In the genomic region with DNA sequence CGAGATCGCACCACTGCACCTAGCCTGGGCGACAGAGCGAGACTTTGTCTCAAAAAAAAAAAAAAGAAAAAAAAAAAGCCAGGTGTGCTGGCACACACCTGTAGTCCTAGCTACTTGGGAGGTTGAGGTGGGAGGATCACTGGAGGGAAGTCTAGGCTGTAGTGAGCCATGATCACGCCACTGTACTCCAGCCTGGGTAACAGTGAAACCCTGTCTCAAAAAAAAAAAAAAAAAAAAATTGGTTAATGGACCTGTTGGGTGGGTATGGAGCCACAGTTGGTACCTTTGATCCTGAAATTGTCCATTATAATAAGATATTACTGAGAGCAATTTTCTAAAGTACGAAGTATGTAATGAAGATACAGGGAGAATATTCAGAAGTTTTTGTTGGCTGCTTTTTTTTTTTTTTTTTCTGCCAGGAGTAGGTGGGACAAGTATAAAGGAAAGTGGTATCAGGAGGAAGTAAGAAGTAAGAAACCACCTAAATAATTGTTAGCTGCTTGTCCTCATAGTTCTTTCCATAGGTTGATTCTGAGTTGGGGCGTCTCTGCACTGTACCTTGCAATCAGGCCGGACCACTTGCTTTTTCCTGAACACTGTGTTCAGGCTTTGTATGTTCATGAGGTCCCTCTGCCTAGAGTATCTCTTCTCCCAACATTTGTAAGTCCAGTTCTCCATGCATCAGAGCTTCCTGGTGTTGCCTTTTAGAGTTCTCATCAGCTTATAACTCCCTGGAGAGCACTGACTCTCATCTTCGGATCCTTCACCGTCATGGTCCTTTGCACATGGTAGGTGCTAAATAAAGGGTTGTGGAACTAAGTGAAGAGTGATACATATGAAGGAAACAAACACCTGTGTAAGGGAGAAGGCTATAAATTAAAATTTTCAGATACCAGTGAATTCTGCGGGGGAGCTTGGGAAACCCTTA, we compare ENCODE assay signal across 15 cellular contexts. TPM values are rescaled to one million over a fixed set of nuclear protein-coding genes. Genes with fewer than 3 reads are reported as not detected.
A peak's percentile ranks its signal among the peaks of the same experiment; 100 is the strongest.
DNase-seq lines count a peak whose midpoint lies in the region; ATAC-seq and TF ChIP-seq lines count a peak whose summit lies in the region.
"Had no signal": no experiment of that assay in that cellular context is flagged by ENCODE, and none has a peak within 500 bp of the region (broad histone marks: within the 10 kb centered on the region; RNA-seq: fewer than 3 reads in every experiment).

No MANE protein-coding gene starts in this region.

- no peak overlapping the region for H4K8ac ChIP-seq in mesenchymal stem cell (ENCODE audit: low read length)

- CTCF ChIA-PET in A673 (lab: Charles Lee) = no interaction called here

- H3K36me3 ChIP-seq in A673 (ENCODE audit: insufficient read depth, low read length, poor library complexity, severe bottlenecking) = no peaks in the 10 kb centered on the region
- no peaks in the 10 kb centered on the region for H3K36me3 ChIP-seq in mesenchymal stem cell (ENCODE audit: control insufficient read depth in 1 of 2, insufficient read depth in 2 of 2, low read depth in 1 of 2, low read length in 2 of 2)
- H3K36me3 ChIP-seq: right atrium auricular region, upper lobe of right lung had no signal

- no peak overlapping the region for H2AFZ ChIP-seq in mesenchymal stem cell (ENCODE audit: low read depth, low read length)

- no peaks in the 10 kb centered on the region for H3K27me3 ChIP-seq in A673 (replicated peaks; ENCODE audit: insufficient read depth, low read depth, low read length, poor library complexity)
- H3K27me3 ChIP-seq in mesenchymal stem cell (ENCODE audit: control insufficient read depth in 1 of 2, insufficient read depth in 1 of 2, low read length in 2 of 2) = no peaks in the 10 kb centered on the region
- H3K27me3 ChIP-seq: right atrium auricular region, upper lobe of right lung had no signal

- POLR2A ChIA-PET in A673 (lab: Charles Lee; ENCODE audit: low non-redundant PET) = no interaction called here

- H3K27ac ChIP-seq in A673 (ENCODE audit: low read depth, low read length, poor library complexity, severe bottlenecking) = peak overlapping the region; percentile 58
- no peak overlapping the region for H3K27ac ChIP-seq in mesenchymal stem cell (ENCODE audit: low read length, poor library complexity, severe bottlenecking)
- H3K27ac ChIP-seq: right atrium auricular region, upper lobe of right lung had no signal

- H3K18ac ChIP-seq in mesenchymal stem cell (ENCODE audit: low read depth in 1 of 2, low read length in 2 of 2) = no peak overlapping the region

- peaks cover 31% of the 10 kb centered on the region for H3K4me1 ChIP-seq in A673 (ENCODE audit: insufficient read depth, low read length, poor library complexity, severe bottlenecking)
- peaks cover 5% of the 10 kb centered on the region for H3K4me1 ChIP-seq in mesenchymal stem cell (ENCODE audit: control insufficient read depth, insufficient read depth, low read depth, low read length)

- H3K79me1 ChIP-seq in mesenchymal stem cell (replicated peaks; ENCODE audit: low read length, poor library complexity, severe bottlenecking) = peaks cover 11% of the 10 kb centered on the region

- no peak for TF ChIP-seq CTCF in A673 (conservative IDR thresholded peaks at IDR 0.05; ENCODE audit: low read depth, low read length)
- TF ChIP-seq CTCF in GM12865 (IDR thresholded peaks at IDR 0.05; ENCODE audit: insufficient read depth, low read depth, low read length, missing control alignments) = no peak

- DNase-seq in A673 (ENCODE audit: low spot score) (no peak), GM12865 (ENCODE audit: low read depth) (peak; percentile 37), NCI-H510A (lab: John Stamatoyannopoulos, UW) (peak; percentile 30), HCEC 1CT (no peak), mesenchymal stem cell (no peak), OCI-M2 (lab: John Stamatoyannopoulos, UW; ENCODE audit: unreplicated experiment) (no peak)
- no peak for DNase-seq in stimulated activated CD4-positive, alpha-beta T cell treated with anti-CD3 and anti-CD28 coated beads, Interleukin-4, amount 100 ng/mL, for 24 hours
- DNase-seq: activated CD4-positive, alpha-beta T cell treated with anti-CD3 and anti-CD28 coated beads for 48 hours; activated naive CD4-positive, alpha-beta T cell; anterior cingulate cortex; KG1; NCI-H446; upper lobe of right lung had no signal

- WGBS in mesenchymal stem cell = 98% methylated on average over 11 of the region's 11 CpGs

- no peak overlapping the region for H4K91ac ChIP-seq in mesenchymal stem cell (ENCODE audit: low read length)

- no peak overlapping the region for H3K14ac ChIP-seq in mesenchymal stem cell (ENCODE audit: low read length in 2 of 2)

- H3K4ac ChIP-seq in mesenchymal stem cell (ENCODE audit: low read depth in 1 of 2, low read length in 2 of 2) = no peak overlapping the region

- no peak overlapping the region for H2BK120ac ChIP-seq in mesenchymal stem cell (ENCODE audit: low read depth, low read length)

- H2BK5ac ChIP-seq in mesenchymal stem cell (ENCODE audit: low read depth, low read length, poor library complexity, severe bottlenecking) = no peak overlapping the region

- no peak overlapping the region for H2BK12ac ChIP-seq in mesenchymal stem cell (ENCODE audit: low read length in 2 of 2)

- H3K4me2 ChIP-seq in mesenchymal stem cell (ENCODE audit: low read length, poor library complexity, severe bottlenecking) = no peak overlapping the region

- ATAC-seq in esophagus mucosa = peak; percentile 7
- ATAC-seq: upper lobe of right lung had no signal

- H2BK15ac ChIP-seq in mesenchymal stem cell (ENCODE audit: low read depth, poor library complexity, severe bottlenecking) = no peak overlapping the region

- no peak overlapping the region for H2AK5ac ChIP-seq in mesenchymal stem cell (ENCODE audit: low read length, severe bottlenecking)

- H3K4me3 ChIP-seq in A673 (ENCODE audit: low read depth, low read length, poor library complexity, severe bottlenecking) (no peak overlapping the region), GM12865 (ENCODE audit: low read depth, low read length) (no peak overlapping the region), mesenchymal stem cell (ENCODE audit: insufficient read depth in 1 of 2, low read depth in 1 of 2, low read length in 2 of 2) (no peak overlapping the region)
- H3K4me3 ChIP-seq: right atrium auricular region, upper lobe of right lung had no signal

- no TSS peak for BruUV-seq in A673 (replicated peaks; lab: Mats Ljungman, UMichigan)

- H3K9ac ChIP-seq in mesenchymal stem cell (ENCODE audit: low read length) = no peak overlapping the region

- intact Hi-C loops in A673 (cut with micrococcal nuclease; ENCODE audit: unreplicated experiment) = no loop called here

- H3K9me3 ChIP-seq in A673 (ENCODE audit: low read depth, low read length, poor library complexity, severe bottlenecking) = no peaks in the 10 kb centered on the region
- H3K9me3 ChIP-seq in mesenchymal stem cell (ENCODE audit: control insufficient read depth, low read length) = no peaks in the 10 kb centered on the region
- H3K9me3 ChIP-seq: right atrium auricular region, upper lobe of right lung had no signal

- peak overlapping the region in 1 of 2 experiments; percentile 26 for H3K23ac ChIP-seq in mesenchymal stem cell (ENCODE audit: low read length in 2 of 2)

RNA-seq across cellular contexts. Expression of a gene that starts 31.7 kb away (rescaled TPM):
- total RNA-seq in A673 (2021) (76.5 and 76.7 TPM in 2 replicates), esophagus mucosa (33.0 TPM)
- polyA plus RNA-seq in mesenchymal stem cell (2013, experiment 1 of 2) = 40.0 TPM
- 36.9 TPM for polyA plus RNA-seq in mesenchymal stem cell (2013, experiment 2 of 2)

RNA-seq across cellular contexts. Expression of a gene that starts 41.9 kb away (rescaled TPM):
- 226 and 241 TPM in 2 replicates for total RNA-seq in A673 (2021)
- total RNA-seq in esophagus mucosa = 206 TPM
- 284 TPM for polyA plus RNA-seq in mesenchymal stem cell (2013, experiment 1 of 2)
- 308 TPM for polyA plus RNA-seq in mesenchymal stem cell (2013, experiment 2 of 2)

Comparison
In these comparisons a context has a peak if more than half of its experiments do, and no peak if none do; other contexts are left out.
1. DNase-seq: peak in GM12865 (single experiment) and NCI-H510A (single experiment); none in A673 (single experiment), HCEC 1CT (single experiment), stimulated activated CD4-positive, alpha-beta T cell treated with anti-CD3 and anti-CD28 coated beads, Interleukin-4, amount 100 ng/mL, for 24 hours (single experiment), mesenchymal stem cell (single experiment) and OCI-M2 (single experiment).